In the genomic region with DNA sequence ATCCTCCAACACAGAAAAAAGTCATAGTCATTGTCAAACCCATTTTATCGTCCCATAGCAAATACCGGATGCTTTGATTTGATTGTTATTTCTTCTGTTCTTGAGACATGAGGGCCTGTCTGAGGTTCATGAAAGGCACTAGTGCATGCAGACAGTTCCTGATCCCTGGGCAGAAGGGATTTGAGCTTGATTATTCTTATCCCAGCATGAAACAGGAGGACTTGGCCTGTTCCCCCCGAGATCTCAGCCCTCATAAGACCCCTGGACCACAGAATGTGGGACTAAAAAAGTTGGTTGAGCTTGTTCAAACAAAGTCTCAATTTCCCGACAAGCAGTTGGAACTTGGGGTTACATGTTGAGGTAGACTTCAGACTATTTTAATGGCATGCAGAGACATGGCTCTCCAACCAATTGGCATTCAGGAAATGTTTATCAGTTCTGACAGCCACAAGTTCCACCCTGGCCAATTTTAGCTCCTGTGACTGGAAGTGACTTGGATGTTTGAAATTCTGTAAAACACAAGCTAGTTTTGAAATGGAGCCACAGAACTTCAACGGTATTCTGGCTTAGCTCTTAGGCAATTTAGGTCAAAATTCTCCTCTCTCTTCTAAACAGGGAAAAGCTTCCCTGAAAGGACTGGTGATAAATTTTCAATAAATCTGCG, we compare ENCODE assay signal across 12 cellular contexts.
A peak's percentile ranks its signal among the peaks of the same experiment; 100 is the strongest.
DNase-seq lines count a peak whose midpoint lies in the region; ATAC-seq and TF ChIP-seq lines count a peak whose summit lies in the region.
"Had no signal": no experiment of that assay in that cellular context is flagged by ENCODE, and none has a peak within 500 bp of the region (broad histone marks: within the 10 kb centered on the region; RNA-seq: fewer than 3 reads in every experiment).

No MANE protein-coding gene starts in this region.

- H3K4me3 Mint-ChIP-seq in neural progenitor cell = no peak overlapping the region
- H3K4me3 Mint-ChIP-seq: naive B cell, WTC11 had no signal

- H3K4me2 ChIP-seq in neural progenitor cell = no peak overlapping the region

- no peaks in the 10 kb centered on the region for H3K27me3 Mint-ChIP-seq in neural progenitor cell (ENCODE audit: insufficient read depth, low read depth)

- no peaks in the 10 kb centered on the region for H3K79me2 ChIP-seq in neural progenitor cell (ENCODE audit: low read depth)

- H3K9me3 ChIP-seq in SJSA1 (replicated peaks) = no peaks in the 10 kb centered on the region
- H3K9me3 ChIP-seq in neural progenitor cell (ENCODE audit: low read depth) = no peaks in the 10 kb centered on the region
- H3K9me3 ChIP-seq: BE2C had no signal

- POLR2A ChIA-PET in AG04449 (lab: Yijun Ruan, JAX) = no interaction called here

- no peak for TF ChIP-seq CTCF in AG04449 (IDR thresholded peaks at IDR 0.05; ENCODE audit: insufficient read depth, low read length, missing control alignments)
- no peak for TF ChIP-seq CTCF in fibroblast of villous mesenchyme (IDR thresholded peaks at IDR 0.05; ENCODE audit: insufficient read depth, low read depth, low read length)
- TF ChIP-seq CTCF in neural progenitor cell (IDR thresholded peaks at IDR 0.05) = no peak

- ATAC-seq in GM21360 (IDR thresholded peaks at IDR 0.05; ENCODE audit: unreplicated experiment) (no peak), GM19463 (IDR thresholded peaks at IDR 0.05; ENCODE audit: unreplicated experiment) (no peak)
- ATAC-seq: WTC11 had no signal

- H3K4me1 ChIP-seq in SJSA1 (replicated peaks) = peaks cover 45% of the 10 kb centered on the region
- H3K4me1 ChIP-seq in neural progenitor cell = no peaks in the 10 kb centered on the region
- H3K4me1 ChIP-seq: BE2C had no signal

- H3K4me1 Mint-ChIP-seq in neural progenitor cell = no peaks in the 10 kb centered on the region

- H3F3A ChIP-seq in neural progenitor cell (ENCODE audit: low read depth) = no peaks in the 10 kb centered on the region

- H3K36me3 Mint-ChIP-seq in neural progenitor cell = no peaks in the 10 kb centered on the region
- H3K36me3 Mint-ChIP-seq: naive B cell, WTC11 had no signal

- no peak overlapping the region for H3K4me3 ChIP-seq in AG04449 (ENCODE audit: low read depth, low read length)
- no peak overlapping the region for H3K4me3 ChIP-seq in SJSA1
- H3K4me3 ChIP-seq in fibroblast of villous mesenchyme (ENCODE audit: low read depth, low read length) = no peak overlapping the region
- no peak overlapping the region for H3K4me3 ChIP-seq in neural progenitor cell

- no peak overlapping the region for H2AFZ ChIP-seq in neural progenitor cell (replicated peaks)

- no peaks in the 10 kb centered on the region for H4K20me1 ChIP-seq in neural progenitor cell (ENCODE audit: low read depth)

- peak; percentile 89 for DNase-seq in AG04449 (ENCODE audit: low read depth, low spot score)
- peak; percentile 45 to 50 for DNase-seq in SJSA1 (ENCODE audit: low read depth in 1 of 2, low spot score in 2 of 2)
- DNase-seq in fibroblast of villous mesenchyme (ENCODE audit: low read depth) = peak; percentile 87
- peak; percentile 36 for DNase-seq in non-pigmented ciliary epithelial cell (ENCODE audit: low read depth)
- DNase-seq in neural progenitor cell (ENCODE audit: low spot score) = no peak
- no peak for DNase-seq in NCI-H2029 treated with DMSO at 0.1 percent for 48 hours (lab: John Stamatoyannopoulos, UW)
- DNase-seq: activated effector memory CD4-positive, alpha-beta T cell treated with anti-CD3 and anti-CD28 coated beads, Interleukin-2, amount 50 U/mL, for 16 hours; BE2C; naive B cell had no signal

- CTCF ChIA-PET in AG04449 (lab: Yijun Ruan, JAX) = interaction anchor here (0.6 to 1.4 kb wide), 4 partner anchors 9 to 187 kb away, joined by 3 to 5 read pairs (median 4); no protein-coding TSS in a partner anchor

- no peak overlapping the region for H3K27ac Mint-ChIP-seq in neural progenitor cell
- H3K27ac Mint-ChIP-seq: naive B cell, WTC11 had no signal

- H3K9me3 Mint-ChIP-seq in neural progenitor cell = no peaks in the 10 kb centered on the region
- H3K9me3 Mint-ChIP-seq: WTC11 had no signal

- no peaks in the 10 kb centered on the region for H3K27me3 ChIP-seq in SJSA1 (replicated peaks)
- H3K27me3 ChIP-seq in neural progenitor cell = no peaks in the 10 kb centered on the region
- H3K27me3 ChIP-seq: BE2C had no signal

- H3K27ac ChIP-seq in SJSA1 (peak overlapping the region; percentile 62), neural progenitor cell (no peak overlapping the region)

- H3K36me3 ChIP-seq in SJSA1 (no peaks in the 10 kb centered on the region), neural progenitor cell (no peaks in the 10 kb centered on the region)
- H3K36me3 ChIP-seq: BE2C had no signal

- no peak overlapping the region for H3K9ac ChIP-seq in neural progenitor cell

Comparison
In these comparisons a context has a peak if more than half of its experiments do, and no peak if none do; other contexts are left out.
1. DNase-seq: peak in AG04449 (single experiment), SJSA1 (2 of 2), fibroblast of villous mesenchyme (single experiment) and non-pigmented ciliary epithelial cell (single experiment); none in neural progenitor cell (single experiment) and NCI-H2029 treated with DMSO at 0.1 percent for 48 hours (single experiment).